ENCODE assay signal across 8 cellular contexts in the genomic region with DNA sequence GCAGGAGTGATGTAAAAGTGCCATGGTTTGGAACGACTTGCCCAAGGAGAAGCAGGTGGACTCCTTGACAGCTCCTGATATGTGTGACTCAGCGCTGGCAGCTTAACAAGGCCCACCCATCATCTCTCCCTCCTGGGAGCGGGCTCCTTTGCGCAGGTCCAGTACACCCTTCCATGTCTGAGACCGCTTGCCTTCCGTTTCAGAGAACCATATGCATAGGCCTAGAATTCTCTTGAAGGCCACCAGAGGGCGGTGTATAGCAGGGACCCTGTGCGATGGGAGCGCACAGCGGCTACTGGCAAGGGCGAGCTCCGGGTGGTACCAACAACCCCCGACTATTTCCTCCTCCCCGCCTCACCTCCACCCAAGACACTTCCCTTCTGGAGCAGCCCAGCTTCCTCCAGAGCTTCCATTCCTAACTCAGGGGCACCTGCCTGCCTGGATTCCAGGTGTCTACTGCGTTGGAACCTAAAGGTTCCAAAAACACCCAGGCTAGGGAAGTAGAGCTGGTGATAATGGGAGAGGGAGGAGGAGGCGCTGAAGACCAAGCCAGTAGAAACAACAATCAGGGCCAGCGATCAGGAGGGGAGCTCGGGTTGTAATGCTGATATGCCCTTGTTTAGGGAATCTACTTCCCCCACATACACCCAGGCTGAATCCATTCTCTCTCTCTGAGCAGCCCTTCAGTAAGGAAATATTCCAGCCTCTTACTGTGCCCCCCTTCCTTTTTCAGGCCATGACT. TPM values are rescaled to one million over a fixed set of nuclear protein-coding genes. Genes with fewer than 3 reads are reported as not detected.
DNase-seq lines count a peak whose midpoint lies in the region; ATAC-seq and TF ChIP-seq lines count a peak whose summit lies in the region.

No MANE protein-coding gene starts in this region.

- no peaks in the 10 kb centered on the region for H3K79me2 ChIP-seq in SK-N-SH (ENCODE audit: insufficient read depth)

- H3K4me3 ChIP-seq in SK-N-SH (ENCODE audit: low read depth in 2 of 2, low read length in 1 of 2): peak overlapping the region in 1 of 2 experiments; percentile 49; a peak in 2 of 4 replicates
- no peak overlapping the region for H3K4me3 ChIP-seq in prostate gland
- no peak overlapping the region for H3K4me3 ChIP-seq in uterus

- intact Hi-C loops in Right ventricle myocardium superior (cut with DNase I): loop anchor here (5.0 kb wide), 2 partner anchors 34 to 149 kb away; no protein-coding TSS in a partner anchor
- intact Hi-C loops in prostate gland (cut with DNase I): loop anchor here (2.0 to 10.0 kb wide), 3 partner anchors 32 to 146 kb away; a partner anchor contains a TSS
- intact Hi-C loops in uterus (cut with DNase I; ENCODE audit: low total_unique reads): no loop called here

- H3K9me2 ChIP-seq in SK-N-SH: no peaks in the 10 kb centered on the region

- H2AFZ ChIP-seq in SK-N-SH (ENCODE audit: low read depth): peak overlapping the region; percentile 67; the same call in 1 of the 2 replicates

- H3K27ac ChIP-seq in SK-N-SH (ENCODE audit: low read depth in 2 of 2, low read length in 1 of 2): no peak overlapping the region
- H3K27ac ChIP-seq in prostate gland: no peak overlapping the region
- peak overlapping the region; percentile 75 to 93 for H3K27ac ChIP-seq in uterus

- TF ChIP-seq POLR2A in prostate gland (IDR thresholded peaks at IDR 0.05) (no peak), uterus (IDR thresholded peaks at IDR 0.05) (no peak)

- DNase-seq in GDM1 (lab: John Stamatoyannopoulos, UW) (peak; percentile 76), NCI-H1105 treated with DMSO at 0.1 percent for 48 hours (lab: John Stamatoyannopoulos, UW) (peak; percentile 90), SK-N-SH (peak; percentile 86), Right ventricle myocardium superior (peak; percentile 66), prostate gland (ENCODE audit: low spot score) (peak; percentile 68), uterus (peak; percentile 86 to 91)
- peak; percentile 76 for DNase-seq in activated naive CD8-positive, alpha-beta T cell treated with anti-CD3 and anti-CD28 coated beads for 36 hours

- H3K27me3 ChIP-seq in SK-N-SH (ENCODE audit: insufficient read depth) (no peaks in the 10 kb centered on the region), prostate gland (replicated peaks; ENCODE audit: insufficient read depth) (peaks cover 27% of the 10 kb centered on the region), uterus (no peaks in the 10 kb centered on the region)

- peaks cover 52% of the 10 kb centered on the region for H3K27me3 Mint-ChIP-seq in activated naive CD8-positive, alpha-beta T cell treated with anti-CD3 and anti-CD28 coated beads for 36 hours

- H3K4me2 ChIP-seq in SK-N-SH: peak overlapping the region; percentile 69; the same call in 1 of the 2 replicates

- TF ChIP-seq CTCF in SK-N-SH (IDR thresholded peaks at IDR 0.05) (peak; percentile 87), prostate gland (IDR thresholded peaks at IDR 0.05) (peak; percentile 68 to 88 (median 80)), uterus (IDR thresholded peaks at IDR 0.05) (peak; percentile 89 to 94 (median 92))

- ATAC-seq in HG02610 (IDR thresholded peaks at IDR 0.05; ENCODE audit: unreplicated experiment) (peak; percentile 85), Right ventricle myocardium superior (ENCODE audit: poor library complexity) (peak; percentile 95)

- no peaks in the 10 kb centered on the region for H3K36me3 ChIP-seq in SK-N-SH (replicated peaks in 1 of 2; ENCODE audit: control insufficient read depth in 1 of 2, insufficient read depth in 2 of 2, low read length in 1 of 2)
- no peaks in the 10 kb centered on the region for H3K36me3 ChIP-seq in prostate gland
- H3K36me3 ChIP-seq in uterus: no peaks in the 10 kb centered on the region

- H3K36me3 Mint-ChIP-seq in activated naive CD8-positive, alpha-beta T cell treated with anti-CD3 and anti-CD28 coated beads for 36 hours: no peaks in the 10 kb centered on the region

- peaks cover 0 to 24% of the 10 kb centered on the region in 2 experiments; a peak in 1 of 4 replicates for H3K4me1 ChIP-seq in SK-N-SH (ENCODE audit: control insufficient read depth in 1 of 2, insufficient read depth in 2 of 2, low read depth in 1 of 2, low read length in 1 of 2)
- H3K4me1 ChIP-seq in prostate gland (replicated peaks): peaks cover 5% of the 10 kb centered on the region
- H3K4me1 ChIP-seq in uterus: peaks cover 0 to 16% of the 10 kb centered on the region in 2 donors

- no peaks in the 10 kb centered on the region for H4K20me1 ChIP-seq in SK-N-SH (ENCODE audit: insufficient read depth)

- CTCF ChIA-PET in SK-N-SH (lab: Yijun Ruan, JAX): interaction anchor here (0.6 to 12.8 kb wide), 51 partner anchors 9 to 1026 kb away, joined by 3 to 315 read pairs (median 4); a partner anchor contains a TSS

- POLR2A ChIA-PET in SK-N-SH (lab: Yijun Ruan, JAX): interaction anchor here (1.0 to 1.7 kb wide), 4 partner anchors 19 to 43 kb away, joined by 3 to 12 read pairs (median 7); a partner anchor contains a TSS

- TF ChIP-seq RAD21 in SK-N-SH (IDR thresholded peaks at IDR 0.05; ENCODE audit: low read length): peak; percentile 79

- WGBS in SK-N-SH (ENCODE audit: low lambda C conversion rate): 8% methylated on average over 17 of the region's 18 CpGs
- WGBS in prostate gland: 2% methylated on average over 18 of the region's 18 CpGs

- H3K4me3 Mint-ChIP-seq in activated naive CD8-positive, alpha-beta T cell treated with anti-CD3 and anti-CD28 coated beads for 36 hours: no peak overlapping the region

- H3K4me1 Mint-ChIP-seq in activated naive CD8-positive, alpha-beta T cell treated with anti-CD3 and anti-CD28 coated beads for 36 hours: peaks cover 40% of the 10 kb centered on the region

- H3K9ac ChIP-seq in SK-N-SH: no peak overlapping the region

- no peak overlapping the region for H3K27ac Mint-ChIP-seq in activated naive CD8-positive, alpha-beta T cell treated with anti-CD3 and anti-CD28 coated beads for 36 hours

- peaks cover 3% of the 10 kb centered on the region for H3F3A ChIP-seq in SK-N-SH (replicated peaks; ENCODE audit: insufficient read depth)

- no peak for TF ChIP-seq EP300 in SK-N-SH (IDR thresholded peaks at IDR 0.05; ENCODE audit: borderline replicate concordance in 1 of 2, low read depth in 1 of 2, low read length in 1 of 2)

- H3K9me3 ChIP-seq in SK-N-SH: no peaks in the 10 kb centered on the region
- H3K9me3 ChIP-seq in prostate gland: no peaks in the 10 kb centered on the region
- H3K9me3 ChIP-seq in uterus: no peaks in the 10 kb centered on the region

- no peaks in the 10 kb centered on the region for H3K9me3 Mint-ChIP-seq in activated naive CD8-positive, alpha-beta T cell treated with anti-CD3 and anti-CD28 coated beads for 36 hours

TF ChIP-seq in SK-N-SH, 30 proteins besides CTCF, POLR2A, EP300 and RAD21 (continues in another document):
- TF ChIP-seq FOXM1 (IDR thresholded peaks at IDR 0.05; ENCODE audit: low read depth): no peak
- TF ChIP-seq SMC3 (IDR thresholded peaks at IDR 0.05; ENCODE audit: low read depth, low read length): peak; percentile 90
- no peak for TF ChIP-seq CHD2 (IDR thresholded peaks at IDR 0.05; ENCODE audit: low read length, partially characterized antibody)
- no peak for TF ChIP-seq RXRA (IDR thresholded peaks at IDR 0.05; ENCODE audit: borderline replicate concordance, low read depth)
- TF ChIP-seq NRF1 (IDR thresholded peaks at IDR 0.05; ENCODE audit: low read depth, low read length): peak; percentile 66
- TF ChIP-seq NFIC (IDR thresholded peaks at IDR 0.05; ENCODE audit: borderline replicate concordance): no peak
- TF ChIP-seq, protein P1, sequence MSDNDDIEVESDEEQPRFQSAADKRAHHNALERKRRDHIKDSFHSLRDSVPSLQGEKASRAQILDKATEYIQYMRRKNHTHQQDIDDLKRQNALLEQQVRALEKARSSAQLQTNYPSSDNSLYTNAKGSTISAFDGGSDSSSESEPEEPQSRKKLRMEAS (IDR thresholded peaks at IDR 0.05; ENCODE audit: low read depth): no peak

RNA-seq across cellular contexts. Expression of a gene that starts 6.2 kb away (rescaled TPM):
- 0.08 and 0.13 TPM in 2 replicates for polyA plus RNA-seq in SK-N-SH (2012; rRNA removed)
- 0.03 and 0.08 TPM in 2 replicates for polyA plus RNA-seq in SK-N-SH (2012; cell fraction: cytosol; rRNA removed)
- 0.12 and 0.14 TPM in 2 replicates for polyA plus RNA-seq in SK-N-SH (2012; cell fraction: nucleus; rRNA removed)
- not detected for total RNA-seq in activated naive CD8-positive, alpha-beta T cell treated with anti-CD3 and anti-CD28 coated beads for 36 hours
- total RNA-seq in Right ventricle myocardium superior: 0.32 TPM
- total RNA-seq in prostate gland: 100 to 1,000 TPM in 1 of 2 donors, under 1 TPM in 1; 0.18 to 114 TPM
- 1 to 10 TPM in 2 of 4 donors, under 1 TPM in 1, not detected in 1; 0.26 to 1.7 (median 1.5) TPM for total RNA-seq in uterus

RNA-seq across cellular contexts. Expression of a gene that starts 18.6 kb away (rescaled TPM):
- polyA plus RNA-seq in SK-N-SH (2012; rRNA removed): 2.2 and 2.3 TPM in 2 replicates
- 1.6 and 2.9 TPM in 2 replicates for polyA plus RNA-seq in SK-N-SH (2012; cell fraction: cytosol; rRNA removed)
- 1.4 and 2.4 TPM in 2 replicates for polyA plus RNA-seq in SK-N-SH (2012; cell fraction: nucleus; rRNA removed)
- total RNA-seq in activated naive CD8-positive, alpha-beta T cell treated with anti-CD3 and anti-CD28 coated beads for 36 hours: 10 to 100 TPM; 11.0 to 13.2 TPM
- total RNA-seq in Right ventricle myocardium superior: 0.48 TPM
- total RNA-seq in prostate gland: 1 to 10 TPM; 1.1 to 2.3 TPM
- total RNA-seq in uterus: under 1 TPM in 1 of 4 donors, not detected in 3; 0.37 TPM

RNA-seq across cellular contexts. Expression of a gene that starts 22.3 kb away (rescaled TPM):
- polyA plus RNA-seq in SK-N-SH (2012; rRNA removed): 43.0 and 61.4 TPM in 2 replicates
- polyA plus RNA-seq in SK-N-SH (2012; cell fraction: cytosol; rRNA removed): 21.9 and 25.6 TPM in 2 replicates
- polyA plus RNA-seq in SK-N-SH (2012; cell fraction: nucleus; rRNA removed): 223 and 317 TPM in 2 replicates
- 10 to 100 TPM; 21.9 to 25.4 TPM for total RNA-seq in activated naive CD8-positive, alpha-beta T cell treated with anti-CD3 and anti-CD28 coated beads for 36 hours
- 30.0 TPM for total RNA-seq in Right ventricle myocardium superior
- total RNA-seq in prostate gland: 100 to 1,000 TPM in 1 of 2 donors, 10 to 100 TPM in 1; 25.2 to 143 TPM
- total RNA-seq in uterus: 100 to 1,000 TPM in 1 of 4 donors, 10 to 100 TPM in 3; 22.1 to 114 (median 43.2) TPM

RNA-seq across cellular contexts. Expression of a gene that starts 27.8 kb away (rescaled TPM):
- polyA plus RNA-seq in SK-N-SH (2012; rRNA removed): 16.3 and 30.5 TPM in 2 replicates
- polyA plus RNA-seq in SK-N-SH (2012; cell fraction: cytosol; rRNA removed): 12.4 and 21.2 TPM in 2 replicates
- polyA plus RNA-seq in SK-N-SH (2012; cell fraction: nucleus; rRNA removed): 73.8 and 91.4 TPM in 2 replicates
- 10 to 100 TPM; 45.3 to 47.5 TPM for total RNA-seq in activated naive CD8-positive, alpha-beta T cell treated with anti-CD3 and anti-CD28 coated beads for 36 hours
- total RNA-seq in Right ventricle myocardium superior (38.1 TPM), prostate gland (10 to 100 TPM; 82.7 to 99.7 TPM), uterus (100 to 1,000 TPM in 1 of 4 donors, 10 to 100 TPM in 3; 22.3 to 138 (median 38.2) TPM)

RNA-seq across cellular contexts. Expression of a gene that starts 42.8 kb away (rescaled TPM):
- 2,454 and 2,856 TPM in 2 replicates for polyA plus RNA-seq in SK-N-SH (2012; rRNA removed)
- 1,826 and 2,117 TPM in 2 replicates for polyA plus RNA-seq in SK-N-SH (2012; cell fraction: cytosol; rRNA removed)
- polyA plus RNA-seq in SK-N-SH (2012; cell fraction: nucleus; rRNA removed): 970 and 1,206 TPM in 2 replicates
- 1,000 to 10,000 TPM; 2,350 to 2,390 TPM for total RNA-seq in activated naive CD8-positive, alpha-beta T cell treated with anti-CD3 and anti-CD28 coated beads for 36 hours
- total RNA-seq in Right ventricle myocardium superior (333 TPM), prostate gland (100 to 1,000 TPM; 292 to 922 TPM), uterus (100 to 1,000 TPM; 374 to 912 (median 498) TPM)

Comparison
In these comparisons a context has a peak if more than half of its experiments do, and no peak if none do; other contexts are left out.
1. H3K27ac ChIP-seq: peak in uterus (2 of 2); none in SK-N-SH (0 of 2) and prostate gland (0 of 2).
2. Peak in every context shown above with its lines, with median percentiles within 50 percentile points of each other: DNase-seq and CTCF ChIP-seq.